ENCODE assay signal across 12 cellular contexts in genomic region chr6:39313526-39314272, GRCh38. TPM values are rescaled to one million over a fixed set of nuclear protein-coding genes. Genes with fewer than 3 reads are reported as not detected.
DNase-seq lines count a peak whose midpoint lies in the region; ATAC-seq and TF ChIP-seq lines count a peak whose summit lies in the region.
"Had no signal": no experiment of that assay in that cellular context is flagged by ENCODE, and none has a peak within 500 bp of the region (broad histone marks: within the 10 kb centered on the region; RNA-seq: fewer than 3 reads in every experiment).

No MANE protein-coding gene starts in this region.

- H3K4me3 Mint-ChIP-seq in neural progenitor cell = peak overlapping the region; percentile 46

- no peak for TF ChIP-seq RAD21 in Ishikawa (IDR thresholded peaks at IDR 0.05; ENCODE audit: low read depth)

- DNase-seq in neural progenitor cell (ENCODE audit: low spot score) (peak; percentile 56), NCI-H187 (lab: John Stamatoyannopoulos, UW) (no peak)

- H3K36me3 Mint-ChIP-seq in neural progenitor cell = no peaks in the 10 kb centered on the region

- peaks cover 5% of the 10 kb centered on the region for H4K20me1 ChIP-seq in neural progenitor cell (ENCODE audit: low read depth)

- H3K9me3 Mint-ChIP-seq in neural progenitor cell = peaks cover 4% of the 10 kb centered on the region

- H3K27ac ChIP-seq in 22Rv1 (no peak overlapping the region), esophagus (ENCODE audit: low read depth in 2 of 2, low read length in 1 of 2) (no peak overlapping the region), neural progenitor cell (no peak overlapping the region)
- H3K27ac ChIP-seq: KMS-11 had no signal

- H3K27me3 Mint-ChIP-seq in neural progenitor cell (ENCODE audit: insufficient read depth, low read depth) = peaks cover 60% of the 10 kb centered on the region

- no peaks in the 10 kb centered on the region for H3K4me1 Mint-ChIP-seq in neural progenitor cell
- H3K4me1 Mint-ChIP-seq: nephron had no signal

- H3K27ac Mint-ChIP-seq in neural progenitor cell = no peak overlapping the region
- H3K27ac Mint-ChIP-seq: nephron had no signal

- peak overlapping the region; percentile 93 for H2AFZ ChIP-seq in neural progenitor cell (replicated peaks)

- WGBS in esophagus, 2 donors = 1% methylated on average over 68 to 80 of the region's 80 CpGs

- H3K4me1 ChIP-seq in esophagus (ENCODE audit: control insufficient read depth in 2 of 2, insufficient read depth in 2 of 2, low read length in 1 of 2) (peaks cover 6 to 9% of the 10 kb centered on the region in 2 donors), neural progenitor cell (peaks cover 3% of the 10 kb centered on the region)

- peak; percentile 24; the same call in 1 of the 2 replicates for TF ChIP-seq CTCF in 22Rv1 (IDR thresholded peaks at IDR 0.05)
- TF ChIP-seq CTCF in neural progenitor cell (IDR thresholded peaks at IDR 0.05) = peak; percentile 32

- no peak for ATAC-seq in GM21423 (IDR thresholded peaks at IDR 0.05; ENCODE audit: unreplicated experiment)
- ATAC-seq in HG03442 (IDR thresholded peaks at IDR 0.05; ENCODE audit: unreplicated experiment) = no peak
- ATAC-seq in GM18502 (IDR thresholded peaks at IDR 0.05; ENCODE audit: poor library complexity, unreplicated experiment) = no peak

- H3K9me3 ChIP-seq in esophagus (ENCODE audit: control insufficient read depth in 2 of 2, insufficient read depth in 1 of 2, low read depth in 1 of 2, low read length in 1 of 2) (peaks cover 0 to 6% of the 10 kb centered on the region in 2 donors), neural progenitor cell (ENCODE audit: low read depth) (no peaks in the 10 kb centered on the region)

- H3K4me2 ChIP-seq in neural progenitor cell = peak overlapping the region; percentile 95
- H3K4me2 ChIP-seq: KMS-11 had no signal

- TF ChIP-seq EP300 in Ishikawa (IDR thresholded peaks at IDR 0.05; ENCODE audit: borderline replicate concordance) = no peak

- H3K36me3 ChIP-seq in esophagus (ENCODE audit: control insufficient read depth in 2 of 2, insufficient read depth in 2 of 2, low read length in 1 of 2) (no peaks in the 10 kb centered on the region), neural progenitor cell (no peaks in the 10 kb centered on the region)

- H3K79me2 ChIP-seq in neural progenitor cell (ENCODE audit: low read depth) = no peaks in the 10 kb centered on the region

- H3K9ac ChIP-seq in neural progenitor cell = no peak overlapping the region
- H3K9ac ChIP-seq: KMS-11 had no signal

- H3K4me3 ChIP-seq in esophagus (ENCODE audit: low read depth in 1 of 2, low read length in 2 of 2) (peak overlapping the region; percentile 8 to 26), neural progenitor cell (peak overlapping the region; percentile 61)

- H3K27me3 ChIP-seq in esophagus (ENCODE audit: control insufficient read depth in 1 of 2, insufficient read depth in 2 of 2, low read length in 2 of 2) (peaks cover 3 to 15% of the 10 kb centered on the region in 2 donors), neural progenitor cell (peaks cover 77% of the 10 kb centered on the region)

- no peaks in the 10 kb centered on the region for H3F3A ChIP-seq in neural progenitor cell (ENCODE audit: low read depth)

TF ChIP-seq in Ishikawa, 13 proteins besides CTCF, POLR2A, EP300 and RAD21:
- TF ChIP-seq YY1 (IDR thresholded peaks at IDR 0.05; ENCODE audit: low read depth) (no peak), USF1 (IDR thresholded peaks at IDR 0.05) (no peak), TAF1 (IDR thresholded peaks at IDR 0.05; ENCODE audit: low read depth) (no peak), MAX (IDR thresholded peaks at IDR 0.05) (0 out of 2 replicates have a peak, but pooled peaks have one; percentile 42)

RNA-seq across cellular contexts. Expression of gene KCNK17, which starts 0.5 kb away (rescaled TPM):
- polyA plus RNA-seq in esophagus = under 1 TPM; 0.24 to 0.65 TPM
- total RNA-seq in neural progenitor cell (ENCODE audit: low replicate concordance) = 0.87 TPM in 1 of 2 replicates, not detected in the other
- total RNA-seq: astrocyte, fibroblast of villous mesenchyme had no signal

RNA-seq across cellular contexts. Expression of gene KCNK16, which starts 8.8 kb away (rescaled TPM):
- polyA plus RNA-seq in esophagus = not detected
- not detected in 2 replicates for total RNA-seq in neural progenitor cell (ENCODE audit: low replicate concordance)
- total RNA-seq: astrocyte, fibroblast of villous mesenchyme had no signal
